9 cellular contexts compared by ENCODE assay signal in genomic region chr10:23065549-23065948, GRCh38. TPM values are rescaled to one million over a fixed set of nuclear protein-coding genes. Genes with fewer than 3 reads are reported as not detected.
A peak's percentile ranks its signal among the peaks of the same experiment; 100 is the strongest.
DNase-seq lines count a peak whose midpoint lies in the region; ATAC-seq and TF ChIP-seq lines count a peak whose summit lies in the region.
"Had no signal": no experiment of that assay in that cellular context is flagged by ENCODE, and none has a peak within 500 bp of the region (broad histone marks: within the 10 kb centered on the region; RNA-seq: fewer than 3 reads in every experiment).

No MANE protein-coding gene starts in this region.

- H3K9me2 ChIP-seq in GM23248 (ENCODE audit: insufficient read depth) = no peaks in the 10 kb centered on the region

- WGBS in GM23248 (ENCODE audit: low coverage in 1 of 2, low lambda C conversion rate in 2 of 2, missing lambda C conversion rate in 2 of 2), 2 experiments = 7 to 12% methylated on average over 5 of the region's 5 CpGs
- 17% methylated on average over 5 of the region's 5 CpGs for WGBS in right cardiac atrium

- H3K36me3 ChIP-seq in GM23248 (ENCODE audit: low read depth) = no peaks in the 10 kb centered on the region

- H2AFZ ChIP-seq in GM23248 = no peak overlapping the region

- H4K20me1 ChIP-seq in GM23248 (ENCODE audit: insufficient read depth) = no peaks in the 10 kb centered on the region

- H3K27me3 ChIP-seq in GM23248 (replicated peaks; ENCODE audit: insufficient read depth) = no peaks in the 10 kb centered on the region
- H3K27me3 ChIP-seq in right cardiac atrium (ENCODE audit: control insufficient read depth, insufficient read depth) = no peaks in the 10 kb centered on the region

- in situ Hi-C loops in GM23248 (cut with MboI) (no loop called here), astrocyte of the spinal cord (cut with HindIII; ENCODE audit: low sequenced_read_pairs) (no loop called here)

- ATAC-seq in right cardiac atrium (peak; percentile 95 to 96), HG02571 (IDR thresholded peaks at IDR 0.05; ENCODE audit: unreplicated experiment) (no peak), HG03378 (IDR thresholded peaks at IDR 0.05; ENCODE audit: unreplicated experiment) (no peak), HG02610 (IDR thresholded peaks at IDR 0.05; ENCODE audit: unreplicated experiment) (no peak)

- H3K4me1 ChIP-seq in GM23248 (ENCODE audit: insufficient read depth) (peaks cover 10% of the 10 kb centered on the region; the same call in 1 of the 2 replicates), right cardiac atrium (ENCODE audit: control insufficient read depth, insufficient read depth, low read length) (peaks cover 5% of the 10 kb centered on the region)

- H3K4me2 ChIP-seq in GM23248 (ENCODE audit: unreplicated experiment) = peak overlapping the region; percentile 13

- H3K9me3 ChIP-seq in GM23248 (ENCODE audit: low read depth) (no peaks in the 10 kb centered on the region), right cardiac atrium (ENCODE audit: control insufficient read depth, low read length) (no peaks in the 10 kb centered on the region)

- intact Hi-C loops in right cardiac atrium (cut with DNase I) = no loop called here

- no peak overlapping the region for H3K27ac ChIP-seq in GM23248
- peak overlapping the region; percentile 79 for H3K27ac ChIP-seq in right cardiac atrium (ENCODE audit: low read length)

- DNase-seq in GM23248 = peak; percentile 89
- peak; percentile 78 for DNase-seq in astrocyte of the spinal cord (ENCODE audit: low read depth, low spot score)
- peak; percentile 84 to 90 (median 89) for DNase-seq in right cardiac atrium
- peak; percentile 59 for DNase-seq in retinal pigment epithelial cell (ENCODE audit: low read depth)
- no peak for DNase-seq in SIG-M5 treated with dmso at 0.1 percent for 504 hours (lab: John Stamatoyannopoulos, UW; ENCODE audit: unreplicated experiment)
- DNase-seq: NCI-H1105 had no signal

- H3K9ac ChIP-seq in GM23248 = no peak overlapping the region

- TF ChIP-seq CTCF in astrocyte of the spinal cord (IDR thresholded peaks at IDR 0.05; ENCODE audit: low read depth, low read length) (no peak), retinal pigment epithelial cell (conservative IDR thresholded peaks at IDR 0.05; ENCODE audit: low read depth, low read length) (no peak)

- no peaks in the 10 kb centered on the region for H3F3A ChIP-seq in GM23248 (ENCODE audit: insufficient read depth)

- H3K4me3 ChIP-seq in GM23248 (no peak overlapping the region), astrocyte of the spinal cord (ENCODE audit: low read depth, low read length) (no peak overlapping the region), right cardiac atrium (ENCODE audit: low read length) (no peak overlapping the region), retinal pigment epithelial cell (ENCODE audit: low read length) (no peak overlapping the region)

- no peaks in the 10 kb centered on the region for H3K79me2 ChIP-seq in GM23248 (ENCODE audit: insufficient read depth)

RNA-seq across cellular contexts. Expression of gene MSRB2, which starts 29.8 kb away (rescaled TPM):
- total RNA-seq in GM23248 (2014; rRNA removed; shearing (Covaris generic)) = 25.0 and 35.0 TPM in 2 replicates
- 69.5 and 69.7 TPM in 2 replicates for polyA plus RNA-seq in GM23248 (2016; fragmentation: Nextera tagmentation; extraction: Ambion mirVana)
- 100 to 1,000 TPM; 112 to 137 (median 118) TPM for total RNA-seq in right cardiac atrium
- 113 TPM for polyA plus RNA-seq in right cardiac atrium

Comparison
In these comparisons a context has a peak if more than half of its experiments do, and no peak if none do; other contexts are left out.
1. ATAC-seq: peak in right cardiac atrium (2 of 2); none in HG02571 (single experiment), HG03378 (single experiment) and HG02610 (single experiment).